Comparison of ENCODE assay signal across 17 cellular contexts in genomic region chr21:25837545-25838263, GRCh38.
A peak's percentile ranks its signal among the peaks of the same experiment; 100 is the strongest.
DNase-seq lines count a peak whose midpoint lies in the region; ATAC-seq and TF ChIP-seq lines count a peak whose summit lies in the region.
"Had no signal": no experiment of that assay in that cellular context is flagged by ENCODE, and none has a peak within 500 bp of the region (broad histone marks: within the 10 kb centered on the region; RNA-seq: fewer than 3 reads in every experiment).

No MANE protein-coding gene starts in this region.

- H3K36me3 ChIP-seq in smooth muscle cell (ENCODE audit: low read depth): no peaks in the 10 kb centered on the region
- H3K36me3 ChIP-seq: left ventricle myocardium inferior, neural progenitor cell, thoracic aorta had no signal

- H3K27me3 ChIP-seq in smooth muscle cell (ENCODE audit: low read depth): no peaks in the 10 kb centered on the region
- H3K27me3 ChIP-seq: neural progenitor cell had no signal

- 28% methylated on average over 3 of the region's 3 CpGs for WGBS in smooth muscle cell (ENCODE audit: low lambda C conversion rate)

- H3F3A ChIP-seq in smooth muscle cell (ENCODE audit: low read depth): peaks cover 13% of the 10 kb centered on the region

- no peak for ATAC-seq in GM21515 (IDR thresholded peaks at IDR 0.05; ENCODE audit: unreplicated experiment)

- H3K27ac ChIP-seq in smooth muscle cell (ENCODE audit: low read depth): peak overlapping the region; percentile 29
- H3K27ac ChIP-seq: left ventricle myocardium inferior, neural progenitor cell, thoracic aorta had no signal

- H3K9me3 ChIP-seq in smooth muscle cell (replicated peaks; ENCODE audit: low read depth): no peaks in the 10 kb centered on the region

- H3K4me3 ChIP-seq in HFF-Myc (replicated peaks; ENCODE audit: low read depth, low read length) (no peak overlapping the region), smooth muscle cell (no peak overlapping the region)
- H3K4me3 ChIP-seq: left ventricle myocardium inferior, neural progenitor cell, thoracic aorta had no signal

- no peak overlapping the region for H2AFZ ChIP-seq in smooth muscle cell (ENCODE audit: low read depth)
- H2AFZ ChIP-seq: neural progenitor cell had no signal

- H3K4me1 ChIP-seq in smooth muscle cell (ENCODE audit: low read depth): no peaks in the 10 kb centered on the region
- H3K4me1 ChIP-seq: left ventricle myocardium inferior had no signal

- no peaks in the 10 kb centered on the region for H3K79me2 ChIP-seq in smooth muscle cell (ENCODE audit: low read depth)

- DNase-seq in HFF-Myc (ENCODE audit: extremely low read depth, low read depth) (peak; percentile 19), amniotic stem cell (lab: John Stamatoyannopoulos, UW) (peak; percentile 54), foreskin melanocyte (peak; percentile 95), smooth muscle cell (lab: John Stamatoyannopoulos, UW; ENCODE audit: unreplicated experiment) (no peak), AG08395 (ENCODE audit: low spot score) (no peak), DMS79 (lab: John Stamatoyannopoulos, UW) (no peak)
- DNase-seq: activated CD8-positive, alpha-beta memory T cell treated with anti-CD3 and anti-CD28 coated beads for 24 hours; activated naive CD4-positive, alpha-beta T cell treated with Interleukin-2 at 50 U/mL for 16 hours; GOT3; left ventricle myocardium inferior; NCI-H1417; NCI-H524; RPMI8226; stimulated activated CD4-positive, alpha-beta T cell treated with anti-CD3 and anti-CD28 coated beads, Interleukin-12 subunit alpha, Interleukin-12 subunit beta, amount 100 ng/mL, for 4 hours had no signal

- H4K20me1 ChIP-seq in smooth muscle cell (ENCODE audit: low read depth): no peaks in the 10 kb centered on the region

- peak overlapping the region; percentile 40 for H3K4me2 ChIP-seq in smooth muscle cell
- H3K4me2 ChIP-seq: neural progenitor cell had no signal

- no peak overlapping the region for H3K9ac ChIP-seq in smooth muscle cell (ENCODE audit: low read depth)
- H3K9ac ChIP-seq: neural progenitor cell had no signal

- TF ChIP-seq CTCF in HFF-Myc (IDR thresholded peaks at IDR 0.05; ENCODE audit: low read depth, low read length, missing control alignments): no peak
- TF ChIP-seq CTCF in smooth muscle cell (IDR thresholded peaks at IDR 0.05; ENCODE audit: borderline replicate concordance, insufficient read depth, poor library complexity, severe bottlenecking): no peak

Comparison
In these comparisons a context has a peak if more than half of its experiments do, and no peak if none do; other contexts are left out.
1. DNase-seq: peak in HFF-Myc (single experiment), amniotic stem cell (single experiment) and foreskin melanocyte (single experiment); none in smooth muscle cell (single experiment), AG08395 (single experiment) and DMS79 (single experiment).